ENCODE assay signal across 11 cellular contexts in the genomic region with DNA sequence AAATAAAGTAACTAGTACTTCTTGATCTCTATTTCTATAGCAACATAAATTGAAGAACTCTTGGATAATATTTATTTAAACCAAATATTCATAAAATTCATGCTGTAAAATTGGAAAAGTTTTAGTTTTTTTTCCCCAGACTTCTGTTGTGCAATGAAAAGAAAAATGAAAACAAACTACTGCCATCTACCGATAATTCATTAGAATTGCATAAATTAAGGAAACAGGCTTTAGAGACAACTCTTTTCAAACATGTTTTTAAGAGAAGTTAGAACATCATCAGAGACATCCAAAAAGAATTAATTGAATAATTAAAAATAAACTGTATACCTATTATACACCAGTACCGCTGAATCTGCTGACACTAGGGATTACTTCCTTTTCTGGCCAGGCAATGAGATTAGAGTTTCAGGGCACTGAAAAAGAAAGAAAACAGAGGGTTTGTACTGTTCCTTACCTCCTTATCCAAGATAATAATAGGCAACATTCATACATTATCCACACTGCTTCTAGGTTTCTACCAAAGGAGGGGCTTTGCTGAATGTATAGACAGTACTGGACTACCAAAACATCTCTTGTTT. TPM values are rescaled to one million over a fixed set of nuclear protein-coding genes. Genes with fewer than 3 reads are reported as not detected.
DNase-seq lines count a peak whose midpoint lies in the region; ATAC-seq and TF ChIP-seq lines count a peak whose summit lies in the region.
"Had no signal": no experiment of that assay in that cellular context is flagged by ENCODE, and none has a peak within 500 bp of the region (broad histone marks: within the 10 kb centered on the region; RNA-seq: fewer than 3 reads in every experiment).

No MANE protein-coding gene starts in this region.

- H4K5ac ChIP-seq in IMR-90 (ENCODE audit: low read depth, low read length): no peak overlapping the region

- no peak for TF ChIP-seq POLR2A in IMR-90 (IDR thresholded peaks at IDR 0.05; ENCODE audit: low read depth, low read length)

- TF ChIP-seq RAD21 in IMR-90 (IDR thresholded peaks at IDR 0.05; ENCODE audit: low read length): peak; percentile 68

- 0 out of 2 replicates have a peak overlapping the region, but pooled peaks have one; percentile 2 for H3K4me2 ChIP-seq in IMR-90 (ENCODE audit: low read depth, low read length)

- peaks cover 0 to 10% of the 10 kb centered on the region in 2 experiments; a peak in 2 of 4 replicates for H3K79me1 ChIP-seq in IMR-90 (ENCODE audit: low read depth in 1 of 2, low read length in 2 of 2)

- H2AFZ ChIP-seq in IMR-90 (replicated peaks; ENCODE audit: low read length, poor library complexity): no peak overlapping the region

- H3K4ac ChIP-seq in IMR-90 (ENCODE audit: low read depth, low read length): no peak overlapping the region

- no CpG with 5 or more reads among the region's 2 CpGs for WGBS in IMR-90 (ENCODE audit: extremely low coverage in 2 of 2, insufficient read length in 1 of 2), 2 experiments

- H4K8ac ChIP-seq in IMR-90 (ENCODE audit: low read depth in 2 of 2, low read length in 2 of 2): no peak overlapping the region

- H3K27ac ChIP-seq in IMR-90 (ENCODE audit: insufficient read depth, low read length) (no peak overlapping the region; the same call in 1 of the 2 replicates), layer of hippocampus (ENCODE audit: low read depth, low read length) (peak overlapping the region; percentile 43)
- H3K27ac ChIP-seq: epithelial cell of prostate, HL-60 had no signal

- no peaks in the 10 kb centered on the region for H4K20me1 ChIP-seq in IMR-90 (ENCODE audit: insufficient read depth, low read length)

- H2BK20ac ChIP-seq in IMR-90 (ENCODE audit: low read depth, low read length): peak overlapping the region; percentile 16; the same call in 1 of the 2 replicates

- no peak overlapping the region for H2AK9ac ChIP-seq in IMR-90 (replicated peaks; ENCODE audit: low read depth, low read length, poor library complexity)

- no peak overlapping the region for H2AK5ac ChIP-seq in IMR-90 (ENCODE audit: low read depth, low read length)

- intact Hi-C loops in CD14-positive monocyte (cut with micrococcal nuclease) (loop anchor here (10.0 kb wide), 3 partner anchors 700 to 1150 kb away; partner anchors contain the start of gene TSC22D1 (in 1 of the 2)), IMR-90 (cut with micrococcal nuclease) (loop anchor here (2.0 to 10.0 kb wide), 10 partner anchors 67 to 1282 kb away; partner anchors contain the start of gene ENOX1)

- H3K9me1 ChIP-seq in IMR-90 (ENCODE audit: insufficient read depth, low read length): peaks cover 6% of the 10 kb centered on the region; the same call in 1 of the 2 replicates

- no peaks in the 10 kb centered on the region for H3K9me3 Mint-ChIP-seq in CD14-positive monocyte
- no peaks in the 10 kb centered on the region for H3K9me3 Mint-ChIP-seq in stimulated activated naive B cell treated with anti-CD40 and anti-IgM and Interleukin-4, amounts not matched to agents 10 μg/mL and 1 μg/mL and 100 μg/mL, for 72 hours
- H3K9me3 Mint-ChIP-seq: stimulated activated naive CD8-positive, alpha-beta T cell treated with anti-CD3 and anti-CD28 coated beads, Interleukin-15, Interleukin-2, amounts not matched to agents 100 ng/mL and 50 ng/mL, for 24 hours had no signal

- ATAC-seq in IMR-90 (ENCODE audit: low read depth) (no peak), GM21423 (IDR thresholded peaks at IDR 0.05; ENCODE audit: unreplicated experiment) (no peak), GM19023 (IDR thresholded peaks at IDR 0.05; ENCODE audit: unreplicated experiment) (no peak)
- no peak for ATAC-seq in stimulated activated naive B cell treated with anti-CD40 and anti-IgM and Interleukin-4, amounts not matched to agents 10 μg/mL and 1 μg/mL and 100 μg/mL, for 72 hours (replicated peaks)

- no peak overlapping the region for H3K56ac ChIP-seq in IMR-90 (ENCODE audit: extremely low read depth, insufficient read depth, low read length)

- no TSS peak for BruUV-seq in IMR-90 (replicated peaks; lab: Mats Ljungman, UMichigan)

- H3K14ac ChIP-seq in IMR-90 (replicated peaks; ENCODE audit: low read depth, low read length): no peak overlapping the region

- no peak overlapping the region for H2BK5ac ChIP-seq in IMR-90 (ENCODE audit: low read depth, low read length, poor library complexity, severe bottlenecking)

- H3K27me3 Mint-ChIP-seq in CD14-positive monocyte (ENCODE audit: low read depth in 3 of 3): peaks cover 0 to 2% (median 0%) of the 10 kb centered on the region in 3 donors
- no peaks in the 10 kb centered on the region for H3K27me3 Mint-ChIP-seq in stimulated activated naive B cell treated with anti-CD40 and anti-IgM and Interleukin-4, amounts not matched to agents 10 μg/mL and 1 μg/mL and 100 μg/mL, for 72 hours
- H3K27me3 Mint-ChIP-seq: stimulated activated naive CD8-positive, alpha-beta T cell treated with anti-CD3 and anti-CD28 coated beads, Interleukin-15, Interleukin-2, amounts not matched to agents 100 ng/mL and 50 ng/mL, for 24 hours had no signal

- H3K9ac ChIP-seq in IMR-90 (ENCODE audit: low read depth, low read length): peak overlapping the region; percentile 32; the same call in 1 of the 2 replicates

- POLR2A ChIA-PET in IMR-90 (lab: Charles Lee; ENCODE audit: unreplicated experiment): no interaction called here

- H3K4me3 ChIP-seq in IMR-90 (ENCODE audit: insufficient read depth, low read depth, low read length) (no peak overlapping the region), WI38 (ENCODE audit: low read depth, low read length) (no peak overlapping the region)

- H3K4me1 Mint-ChIP-seq in CD14-positive monocyte: peaks cover 15% of the 10 kb centered on the region
- peaks cover 14 to 26% of the 10 kb centered on the region in 2 donors for H3K4me1 Mint-ChIP-seq in stimulated activated naive B cell treated with anti-CD40 and anti-IgM and Interleukin-4, amounts not matched to agents 10 μg/mL and 1 μg/mL and 100 μg/mL, for 72 hours

- no peak overlapping the region for H3K23ac ChIP-seq in IMR-90 (ENCODE audit: low read depth, low read length)

- H4K91ac ChIP-seq in IMR-90 (ENCODE audit: insufficient read depth, low read depth, low read length): no peak overlapping the region

- no peaks in the 10 kb centered on the region for H3K36me3 Mint-ChIP-seq in CD14-positive monocyte
- H3K36me3 Mint-ChIP-seq in stimulated activated naive B cell treated with anti-CD40 and anti-IgM and Interleukin-4, amounts not matched to agents 10 μg/mL and 1 μg/mL and 100 μg/mL, for 72 hours: peaks cover 1 to 3% of the 10 kb centered on the region in 2 donors

- H3K9me3 ChIP-seq in IMR-90 (ENCODE audit: control insufficient read depth, insufficient read depth, low read length): no peaks in the 10 kb centered on the region

- peaks cover 7% of the 10 kb centered on the region for H3K4me1 ChIP-seq in IMR-90 (ENCODE audit: control insufficient read depth, insufficient read depth, low read length)

- no peak for DNase-seq in CD14-positive monocyte (ENCODE audit: low spot score)
- peak; percentile 54 for DNase-seq in IMR-90
- no peak for DNase-seq in NCI-H2029 treated with DMSO at 0.1 percent for 48 hours (lab: John Stamatoyannopoulos, UW)
- no peak for DNase-seq in stimulated activated naive B cell treated with anti-CD40 and anti-IgM and Interleukin-4, amounts not matched to agents 10 μg/mL and 1 μg/mL and 100 μg/mL, for 72 hours

- dilution Hi-C loops in IMR-90 (cut with HindIII; ENCODE audit: low sequenced_read_pairs, unreplicated experiment): no loop called here

- no peak overlapping the region for H3K27ac Mint-ChIP-seq in CD14-positive monocyte
- H3K27ac Mint-ChIP-seq in stimulated activated naive B cell treated with anti-CD40 and anti-IgM and Interleukin-4, amounts not matched to agents 10 μg/mL and 1 μg/mL and 100 μg/mL, for 72 hours: no peak overlapping the region
- H3K27ac Mint-ChIP-seq: stimulated activated naive CD8-positive, alpha-beta T cell treated with anti-CD3 and anti-CD28 coated beads, Interleukin-15, Interleukin-2, amounts not matched to agents 100 ng/mL and 50 ng/mL, for 24 hours had no signal

- no peaks in the 10 kb centered on the region for H3K27me3 ChIP-seq in IMR-90 (ENCODE audit: control insufficient read depth, insufficient read depth, low read length)
- H3K27me3 ChIP-seq in layer of hippocampus (ENCODE audit: control insufficient read depth, insufficient read depth, low read length): no peaks in the 10 kb centered on the region

- H3K36me3 ChIP-seq in IMR-90 (ENCODE audit: control insufficient read depth, insufficient read depth, low read length): no peaks in the 10 kb centered on the region

- H3K4me3 Mint-ChIP-seq in CD14-positive monocyte: no peak overlapping the region
- no peak overlapping the region for H3K4me3 Mint-ChIP-seq in stimulated activated naive B cell treated with anti-CD40 and anti-IgM and Interleukin-4, amounts not matched to agents 10 μg/mL and 1 μg/mL and 100 μg/mL, for 72 hours
- H3K4me3 Mint-ChIP-seq: stimulated activated naive CD8-positive, alpha-beta T cell treated with anti-CD3 and anti-CD28 coated beads, Interleukin-15, Interleukin-2, amounts not matched to agents 100 ng/mL and 50 ng/mL, for 24 hours had no signal

- in situ Hi-C loops in IMR-90 (cut with MboI; ENCODE audit: low sequenced_read_pairs): loop anchor here (10.0 kb wide), 1 partner anchor 790 kb away; no protein-coding TSS in a partner anchor

- TF ChIP-seq CTCF in CD14-positive monocyte (IDR thresholded peaks at IDR 0.05): peak; percentile 91
- TF ChIP-seq CTCF in IMR-90 (conservative IDR thresholded peaks at IDR 0.05; ENCODE audit: low read depth, low read length): peak; percentile 72
- TF ChIP-seq CTCF in WI38 (IDR thresholded peaks at IDR 0.05; ENCODE audit: low read depth, low read length): peak; percentile 14; the same call in 1 of the 2 replicates

- H3K18ac ChIP-seq in IMR-90 (ENCODE audit: low read depth, low read length): peak overlapping the region; percentile 9; the same call in 1 of the 2 replicates

- H2BK120ac ChIP-seq in IMR-90 (ENCODE audit: low read depth, low read length): no peak overlapping the region

- H2BK15ac ChIP-seq in IMR-90 (ENCODE audit: low read depth, low read length): peak overlapping the region; percentile 81; the same call in 2 of the 3 replicates

- CTCF ChIA-PET in IMR-90 (lab: Yijun Ruan, JAX): no interaction called here

RNA-seq across cellular contexts. Expression of gene CCDC122, which starts 4.9 kb away (rescaled TPM):
- polyA plus RNA-seq in CD14-positive monocyte: 1 to 10 TPM in 1 of 2 donors, under 1 TPM in 1; 0.52 to 8.0 TPM
- 0.72 and 1.9 TPM in 2 replicates for total RNA-seq in IMR-90 (2012; rRNA removed)
- polyA plus RNA-seq in IMR-90 (2012; rRNA removed): 0.27 and 0.70 TPM in 2 replicates
- polyA plus RNA-seq in IMR-90 (2012; cell fraction: cytosol; rRNA removed): 0.12 and 0.21 TPM in 2 replicates
- polyA plus RNA-seq in IMR-90 (2012; cell fraction: nucleus; rRNA removed; ENCODE audit: low replicate concordance): 0.14 and 1.9 TPM in 2 replicates

RNA-seq across cellular contexts. Expression of gene LACC1, which starts 5.1 kb away (rescaled TPM):
- polyA plus RNA-seq in CD14-positive monocyte: 1 to 10 TPM; 2.6 to 7.7 TPM
- total RNA-seq in IMR-90 (2012; rRNA removed): 4.4 and 4.7 TPM in 2 replicates
- polyA plus RNA-seq in IMR-90 (2012; rRNA removed): 1.5 and 3.2 TPM in 2 replicates
- polyA plus RNA-seq in IMR-90 (2012; cell fraction: cytosol; rRNA removed): 0.76 and 0.83 TPM in 2 replicates
- 1.1 and 3.7 TPM in 2 replicates for polyA plus RNA-seq in IMR-90 (2012; cell fraction: nucleus; rRNA removed; ENCODE audit: low replicate concordance)

Comparison
In these comparisons a context has a peak if more than half of its experiments do, and no peak if none do; other contexts are left out.
1. CTCF ChIP-seq: peak in every context shown above with its lines; median percentile 91 in CD14-positive monocyte; 72 in IMR-90; 14 in WI38.